Comparison of ENCODE assay signal across 11 cellular contexts in genomic region chr20:4720977-4721349, GRCh38. TPM values are rescaled to one million over a fixed set of nuclear protein-coding genes. Genes with fewer than 3 reads are reported as not detected.
DNase-seq lines count a peak whose midpoint lies in the region; ATAC-seq, FAIRE-seq and TF ChIP-seq lines count a peak whose summit lies in the region.
"Had no signal": no experiment of that assay in that cellular context is flagged by ENCODE, and none has a peak within 500 bp of the region (broad histone marks: within the 10 kb centered on the region; RNA-seq: fewer than 3 reads in every experiment).

No MANE protein-coding gene starts in this region.

- H3K36me3 ChIP-seq in pancreas = no peaks in the 10 kb centered on the region

- H3K4me3 Mint-ChIP-seq in activated CD4-positive, alpha-beta T cell treated with anti-CD3 and anti-CD28 coated beads for 36 hours = no peak overlapping the region
- H3K4me3 Mint-ChIP-seq: activated CD4-positive, alpha-beta T cell treated with anti-CD3 and anti-CD28 coated beads, Interleukin-2, amount 10 ng/mL, durations not matched to agents 24 days and 14 days had no signal

- no peaks in the 10 kb centered on the region for H3K9me3 Mint-ChIP-seq in activated CD4-positive, alpha-beta T cell treated with anti-CD3 and anti-CD28 coated beads for 36 hours (ENCODE audit: low read depth)
- H3K9me3 Mint-ChIP-seq: activated CD4-positive, alpha-beta T cell treated with anti-CD3 and anti-CD28 coated beads, Interleukin-2, amount 10 ng/mL, durations not matched to agents 24 days and 14 days had no signal

- POLR2A ChIA-PET in activated CD4-positive, alpha-beta T cell treated with anti-CD3 and anti-CD28 coated beads for 36 hours (lab: Charles Lee) = interaction anchor here (0.6 kb wide), 1 partner anchor 113 kb away, joined by 4 read pairs; no protein-coding TSS in a partner anchor

- H3K27ac Mint-ChIP-seq in activated CD4-positive, alpha-beta T cell treated with anti-CD3 and anti-CD28 coated beads for 36 hours = no peak overlapping the region
- H3K27ac Mint-ChIP-seq: activated CD4-positive, alpha-beta T cell treated with anti-CD3 and anti-CD28 coated beads, Interleukin-2, amount 10 ng/mL, durations not matched to agents 24 days and 14 days had no signal

- H3K27me3 ChIP-seq in pancreas = peaks cover 0 to 5% (median 0%) of the 10 kb centered on the region in 4 donors

- peak in 1 of 4 donors; percentile 1 for TF ChIP-seq CTCF in pancreas (IDR thresholded peaks at IDR 0.05)

- FAIRE-seq in pancreas (lab: Jason Lieb, UNC) = no peak

- H3K9me3 ChIP-seq in pancreas = no peaks in the 10 kb centered on the region

- CTCF ChIA-PET in activated CD4-positive, alpha-beta T cell treated with anti-CD3 and anti-CD28 coated beads for 36 hours (lab: Charles Lee) = interaction anchor here (0.9 to 9.9 kb wide), 10 partner anchors 15 to 230 kb away, joined by 3 to 193 read pairs (median 6); no protein-coding TSS in a partner anchor

- no peaks in the 10 kb centered on the region for H3K4me1 ChIP-seq in pancreas

- H3K36me3 Mint-ChIP-seq in activated CD4-positive, alpha-beta T cell treated with anti-CD3 and anti-CD28 coated beads for 36 hours (ENCODE audit: low read depth) = no peaks in the 10 kb centered on the region

- WGBS in pancreas, 2 donors = 11 to 18% methylated on average over 10 of the region's 10 CpGs

- no peak overlapping the region for H3K4me3 ChIP-seq in pancreas

- intact Hi-C loops in pancreas (cut with DNase I) = loop anchor here in 2 of 3 donors (5.0 kb wide), 1 partner anchor 114 kb away; no protein-coding TSS in a partner anchor
- intact Hi-C loops in activated CD4-positive, alpha-beta T cell treated with anti-CD3 and anti-CD28 coated beads for 36 hours (cut with DNase I, micrococcal nuclease) = loop anchor here (1.0 kb wide), 3 partner anchors 107 to 613 kb away; no protein-coding TSS in a partner anchor

- DNase-seq in caudate nucleus (lab: John Stamatoyannopoulos, UW) (peak in 1 of 61 donors; percentile 43), pancreas (no peak)
- DNase-seq in activated CD4-positive, alpha-beta T cell treated with anti-CD3 and anti-CD28 coated beads for 36 hours = no peak

- H3K27ac ChIP-seq in caudate nucleus (ENCODE audit: low read depth, low read length) (peak overlapping the region; percentile 96), pancreas (no peak overlapping the region)

- H3K27me3 Mint-ChIP-seq in activated CD4-positive, alpha-beta T cell treated with anti-CD3 and anti-CD28 coated beads for 36 hours = no peaks in the 10 kb centered on the region

- ATAC-seq in GM18873 (IDR thresholded peaks at IDR 0.05; ENCODE audit: low FRiP score, unreplicated experiment) (peak; percentile 17), HG03103 (IDR thresholded peaks at IDR 0.05; ENCODE audit: low read depth, unreplicated experiment) (peak; percentile 10), pancreas (peak in 3 of 4 donors; percentile 19 to 42 (median 20)), HG02798 (IDR thresholded peaks at IDR 0.05; ENCODE audit: poor library complexity, unreplicated experiment) (no peak), HG03159 (IDR thresholded peaks at IDR 0.05; ENCODE audit: unreplicated experiment) (no peak), GM18520 (IDR thresholded peaks at IDR 0.05; ENCODE audit: unreplicated experiment) (no peak)
- no peak for ATAC-seq in activated CD4-positive, alpha-beta T cell treated with anti-CD3 and anti-CD28 coated beads for 36 hours

- peaks cover 7% of the 10 kb centered on the region for H3K4me1 Mint-ChIP-seq in activated CD4-positive, alpha-beta T cell treated with anti-CD3 and anti-CD28 coated beads for 36 hours

RNA-seq across cellular contexts. Expression of gene PRND, which starts 0.7 kb away (rescaled TPM):
- total RNA-seq in pancreas = under 1 TPM in 1 of 6 donors, not detected in 5; 0.24 TPM
- polyA plus RNA-seq in pancreas = not detected
- total RNA-seq in activated CD4-positive, alpha-beta T cell treated with anti-CD3 and anti-CD28 coated beads for 36 hours = not detected
- total RNA-seq: activated CD4-positive, alpha-beta T cell treated with anti-CD3 and anti-CD28 coated beads, Interleukin-2, amount 10 ng/mL, durations not matched to agents 24 days and 14 days; G401; mucosa of gallbladder had no signal

RNA-seq across cellular contexts. Expression of gene PRNP, which starts 34.7 kb away (rescaled TPM):
- total RNA-seq in pancreas = 10 to 100 TPM; 13.2 to 29.0 (median 21.2) TPM
- polyA plus RNA-seq in pancreas = 10 to 100 TPM; 11.3 to 40.3 TPM
- 10 to 100 TPM; 42.4 to 43.8 TPM for total RNA-seq in activated CD4-positive, alpha-beta T cell treated with anti-CD3 and anti-CD28 coated beads for 36 hours

Comparison
In these comparisons a context has a peak if more than half of its experiments do, and no peak if none do; other contexts are left out.
1. ATAC-seq: peak in GM18873 (single experiment), HG03103 (single experiment) and pancreas (3 of 4); none in HG02798 (single experiment), activated CD4-positive, alpha-beta T cell treated with anti-CD3 and anti-CD28 coated beads for 36 hours (single experiment), HG03159 (single experiment) and GM18520 (single experiment).